1 cellular context compared by ENCODE assay signal in the genomic region with DNA sequence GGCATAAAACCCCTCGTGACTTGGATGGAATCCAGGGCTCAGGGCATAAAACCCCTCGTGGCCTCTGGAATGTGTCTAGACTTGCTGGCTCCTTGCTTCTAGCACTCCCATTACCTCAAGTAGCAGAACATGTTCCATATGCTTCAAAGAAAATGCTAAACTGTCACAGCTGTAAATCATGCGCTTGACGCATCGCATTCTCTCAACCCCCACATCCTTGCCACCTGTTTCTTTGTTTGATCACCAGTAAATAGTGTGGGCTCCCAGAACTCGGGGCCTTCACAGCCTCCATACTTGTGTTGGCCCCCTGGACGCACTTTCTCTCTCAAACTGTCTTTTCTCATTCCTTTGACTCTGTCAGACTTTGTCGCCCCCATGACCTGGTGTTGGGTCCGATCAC. TPM values are rescaled to one million over a fixed set of nuclear protein-coding genes. Genes with fewer than 3 reads are reported as not detected.
"Had no signal": no experiment of that assay in that cellular context is flagged by ENCODE, and none has a peak within 500 bp of the region (broad histone marks: within the 10 kb centered on the region; RNA-seq: fewer than 3 reads in every experiment).

No MANE protein-coding gene starts in this region.

RNA-seq across cellular contexts. Expression of a gene that starts 34.8 kb away (rescaled TPM):
- total RNA-seq: foreskin keratinocyte had no signal
- polyA plus RNA-seq: foreskin keratinocyte had no signal
